1 cellular context compared by ENCODE assay signal in the genomic region with DNA sequence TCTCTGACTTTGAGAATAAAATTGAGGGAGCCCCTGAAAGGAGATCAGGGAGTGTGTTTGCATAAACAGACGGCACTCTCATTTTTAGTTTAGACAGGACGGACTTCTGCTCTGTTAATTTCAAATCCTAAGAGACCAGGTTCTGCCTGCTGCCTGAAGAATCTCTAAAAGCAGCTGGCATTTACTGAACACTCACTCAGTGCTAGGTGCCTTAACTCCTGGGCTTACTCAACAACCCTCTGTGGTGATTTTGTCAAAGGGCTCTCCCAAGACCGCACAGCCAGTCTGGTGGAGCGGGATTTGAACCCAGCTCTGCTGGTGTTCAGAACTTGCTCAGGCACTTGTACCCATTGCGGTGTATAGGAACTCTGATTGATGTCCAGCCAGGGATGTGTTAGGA.
TF ChIP-seq lines count a peak whose summit lies in the region.

No MANE protein-coding gene starts in this region.

TF ChIP-seq in endothelial cell of umbilical vein, 7 proteins besides CTCF, POLR2A, EP300 and RAD21:
- TF ChIP-seq FOS (IDR thresholded peaks at IDR 0.05; ENCODE audit: borderline replicate concordance, insufficient read depth, low read length): no peak
- no peak for TF ChIP-seq GATA2 (IDR thresholded peaks at IDR 0.05; ENCODE audit: insufficient read depth, insufficient read length, low read depth, low read length)
- no peak for TF ChIP-seq JUN (IDR thresholded peaks at IDR 0.05; ENCODE audit: borderline replicate concordance, insufficient read depth, insufficient read length, low read depth)
- TF ChIP-seq EZH2 (IDR thresholded peaks at IDR 0.05; ENCODE audit: borderline replicate concordance, low read depth, low read length, severe bottlenecking): no peak
- TF ChIP-seq MAX (IDR thresholded peaks at IDR 0.05; ENCODE audit: insufficient read depth, insufficient read length): no peak
- no peak for TF ChIP-seq POLR2AphosphoS5 (IDR thresholded peaks at IDR 0.05; ENCODE audit: insufficient read depth, low read depth, low read length)
- TF ChIP-seq MYC (IDR thresholded peaks at IDR 0.05; ENCODE audit: low read depth, low read length): no peak
